ENCODE assay signal across 8 cellular contexts in the genomic region with DNA sequence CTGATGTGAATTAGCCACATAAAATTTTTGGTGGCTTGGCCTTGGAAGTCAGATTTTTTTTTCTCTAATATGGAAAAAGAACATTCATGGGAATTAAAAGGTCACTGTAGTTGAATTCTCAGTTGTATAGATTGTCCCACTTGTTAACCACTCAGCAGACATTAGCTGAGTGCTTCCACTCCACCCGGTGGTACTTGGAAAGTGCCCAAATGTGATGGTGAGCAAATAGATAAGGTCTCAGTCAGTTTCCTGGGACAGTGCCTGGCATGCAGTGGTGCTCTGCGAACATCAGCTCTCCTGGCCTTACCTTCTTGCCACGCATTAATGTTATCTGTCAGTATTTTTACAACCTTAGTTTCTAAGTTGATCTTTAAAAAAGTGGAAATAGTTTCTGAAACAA. TPM values are rescaled to one million over a fixed set of nuclear protein-coding genes. Genes with fewer than 3 reads are reported as not detected.
A peak's percentile ranks its signal among the peaks of the same experiment; 100 is the strongest.
DNase-seq lines count a peak whose midpoint lies in the region; ATAC-seq and TF ChIP-seq lines count a peak whose summit lies in the region.

No MANE protein-coding gene starts in this region.

- peak overlapping the region in 8 of 11 experiments; percentile 90 to 97 (median 94); a peak in 9 of 22 replicates for H3K27ac ChIP-seq in BLaER1 treated with 17β-estradiol and CSF1 and Interleukin-3, amounts not matched to agents 10 nM and 100 nM
- no peak overlapping the region for H3K27ac ChIP-seq in mucosa of rectum (ENCODE audit: low read depth in 2 of 2, low read length in 2 of 2)

- peak overlapping the region; percentile 94 to 99 (median 97) for H3K9ac ChIP-seq in BLaER1 treated with 17β-estradiol and CSF1 and Interleukin-3, amounts not matched to agents 10 nM and 100 nM
- H3K9ac ChIP-seq in mucosa of rectum (ENCODE audit: low read depth in 1 of 2, low read length in 2 of 2): peak overlapping the region; percentile 84 to 90

- peak overlapping the region; percentile 92 to 99 (median 96) for H3K4me3 ChIP-seq in BLaER1 treated with 17β-estradiol and CSF1 and Interleukin-3, amounts not matched to agents 10 nM and 100 nM
- peak overlapping the region; percentile 98 for H3K4me3 ChIP-seq in choroid plexus epithelial cell (ENCODE audit: low read depth, low read length)
- H3K4me3 ChIP-seq in mucosa of rectum (ENCODE audit: low read length in 2 of 2): peak overlapping the region; percentile 98

- no peak for ATAC-seq in GM21619 (IDR thresholded peaks at IDR 0.05; ENCODE audit: unreplicated experiment)

- H3K27me3 ChIP-seq in BLaER1 treated with 17β-estradiol and CSF1 and Interleukin-3, amounts not matched to agents 10 nM and 100 nM: no peaks in the 10 kb centered on the region
- no peaks in the 10 kb centered on the region for H3K27me3 ChIP-seq in mucosa of rectum (ENCODE audit: control insufficient read depth in 2 of 2, insufficient read depth in 2 of 2, low read length in 2 of 2)

- H3K4me2 ChIP-seq in BLaER1 treated with 17β-estradiol and CSF1 and Interleukin-3, amounts not matched to agents 10 nM and 100 nM: peak overlapping the region; percentile 83 to 98 (median 95)

- H3K4me1 ChIP-seq in BLaER1 treated with 17β-estradiol and CSF1 and Interleukin-3, amounts not matched to agents 10 nM and 100 nM: peaks cover 33 to 72% (median 42%) of the 10 kb centered on the region in 10 experiments
- peaks cover 17 to 21% of the 10 kb centered on the region in 2 donors for H3K4me1 ChIP-seq in mucosa of rectum (ENCODE audit: control insufficient read depth in 2 of 2, insufficient read depth in 2 of 2, low read length in 2 of 2)

- H4K20me1 ChIP-seq in BLaER1 treated with 17β-estradiol and CSF1 and Interleukin-3, amounts not matched to agents 10 nM and 100 nM: peaks cover 68 to 96% (median 86%) of the 10 kb centered on the region in 11 experiments

- DNase-seq in LoVo (ENCODE audit: low spot score): peak; percentile 20
- peak; percentile 32 for DNase-seq in choroid plexus epithelial cell (ENCODE audit: low read depth)
- DNase-seq in mucosa of gallbladder (ENCODE audit: low spot score): no peak
- no peak for DNase-seq in UCSD-AML1 (lab: John Stamatoyannopoulos, UW; ENCODE audit: unreplicated experiment)
- no peak for DNase-seq in SK-N-DZ (ENCODE audit: low spot score)

- no peak for TF ChIP-seq CTCF in choroid plexus epithelial cell (conservative IDR thresholded peaks at IDR 0.05; ENCODE audit: low read depth, low read length)

- H3K36me3 ChIP-seq in BLaER1 treated with 17β-estradiol and CSF1 and Interleukin-3, amounts not matched to agents 10 nM and 100 nM: peaks cover 28 to 59% (median 46%) of the 10 kb centered on the region in 11 experiments
- peaks cover 0 to 4% of the 10 kb centered on the region in 2 donors for H3K36me3 ChIP-seq in mucosa of rectum (ENCODE audit: control insufficient read depth in 2 of 2, insufficient read depth in 2 of 2, low read length in 2 of 2)

- no peaks in the 10 kb centered on the region for H3K9me3 ChIP-seq in BLaER1 treated with 17β-estradiol and CSF1 and Interleukin-3, amounts not matched to agents 10 nM and 100 nM (replicated peaks in 1 of 11)
- H3K9me3 ChIP-seq in mucosa of rectum (ENCODE audit: control insufficient read depth in 2 of 2, low read length in 2 of 2): no peaks in the 10 kb centered on the region

RNA-seq across cellular contexts. Expression of gene ATP5F1C, which starts 1.4 kb away (rescaled TPM):
- total RNA-seq in mucosa of gallbladder: 234 TPM
- polyA plus RNA-seq in SK-N-DZ (2014; cell fraction: cytosol; rRNA removed): 999 and 1,167 TPM in 2 replicates
- 618 and 872 TPM in 2 replicates for polyA plus RNA-seq in SK-N-DZ (2014; cell fraction: nucleus; rRNA removed)

RNA-seq across cellular contexts. Expression of gene KIN, which starts 1.6 kb away (rescaled TPM):
- total RNA-seq in mucosa of gallbladder: 10.4 TPM
- 13.6 and 13.9 TPM in 2 replicates for polyA plus RNA-seq in SK-N-DZ (2014; cell fraction: cytosol; rRNA removed)
- polyA plus RNA-seq in SK-N-DZ (2014; cell fraction: nucleus; rRNA removed): 14.1 and 26.3 TPM in 2 replicates

RNA-seq across cellular contexts. Expression of gene TAF3, which starts 28.9 kb away (rescaled TPM):
- total RNA-seq in mucosa of gallbladder: 7.7 TPM
- 2.9 and 4.4 TPM in 2 replicates for polyA plus RNA-seq in SK-N-DZ (2014; cell fraction: cytosol; rRNA removed)
- 1.3 and 3.9 TPM in 2 replicates for polyA plus RNA-seq in SK-N-DZ (2014; cell fraction: nucleus; rRNA removed)

Comparison
In these comparisons a context has a peak if more than half of its experiments do, and no peak if none do; other contexts are left out.
1. H3K27ac ChIP-seq: peak in BLaER1 treated with 17β-estradiol and CSF1 and Interleukin-3, amounts not matched to agents 10 nM and 100 nM (8 of 11); none in mucosa of rectum (0 of 2).
2. DNase-seq: peak in LoVo (single experiment) and choroid plexus epithelial cell (single experiment); none in mucosa of gallbladder (single experiment), UCSD-AML1 (single experiment) and SK-N-DZ (single experiment).
3. Peak in every context shown above with its lines, with median percentiles within 50 percentile points of each other: H3K4me3 ChIP-seq.